Comparison of ENCODE assay signal across 3 cellular contexts in the genomic region with DNA sequence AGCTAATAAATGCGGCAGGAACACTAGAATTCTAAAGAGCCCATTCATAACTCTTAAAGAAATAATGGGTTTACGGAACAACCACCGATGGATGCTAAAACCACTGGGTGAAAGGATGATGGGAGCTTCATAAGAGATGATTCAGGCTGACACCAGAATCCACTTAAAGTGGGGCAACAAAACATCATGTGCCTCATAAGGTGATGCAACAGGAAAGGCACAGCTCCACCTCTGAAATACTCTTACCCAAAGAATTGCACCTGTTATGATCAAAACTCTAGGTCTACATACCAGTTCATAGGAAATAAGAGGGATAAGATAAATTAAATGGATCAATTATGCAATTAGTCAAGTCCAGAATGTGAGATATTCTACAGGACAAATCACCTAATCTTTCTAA.
TF ChIP-seq lines count a peak whose summit lies in the region.

No MANE protein-coding gene starts in this region.

TF ChIP-seq in HepG2, 621 proteins besides CTCF, POLR2A, EP300 and RAD21:
- TF ChIP-seq FOSL1 (CRISPR knock-in tag; IDR thresholded peaks at IDR 0.05; ENCODE audit: borderline replicate concordance) (no peak), EHMT2 (IDR thresholded peaks at IDR 0.05; ENCODE audit: borderline replicate concordance, low read depth, low read length) (no peak), KLF15 (CRISPR knock-in tag; IDR thresholded peaks at IDR 0.05; ENCODE audit: borderline replicate concordance) (no peak), CEBPB (IDR thresholded peaks at IDR 0.05; ENCODE audit: borderline replicate concordance, low read depth, low read length) (peak; percentile 51; the same call in 1 of the 2 replicates)

TF ChIP-seq in K562, 482 proteins besides CTCF, POLR2A, EP300 and RAD21:
- TF ChIP-seq CEBPG (CRISPR knock-in tag; IDR thresholded peaks at IDR 0.05) (no peak), CEBPG (tag; conservative IDR thresholded peaks at IDR 0.05 in 1 of 2, IDR thresholded peaks at IDR 0.05 in 1 of 2) (peak; percentile 45 to 82; a peak in 2 of 4 replicates), ATF3 (IDR thresholded peaks at IDR 0.05) (peak; percentile 53), ATF3 (CRISPR knock-in tag; conservative IDR thresholded peaks at IDR 0.05) (no peak), TEAD4 (IDR thresholded peaks at IDR 0.05; ENCODE audit: low read length) (no peak), TEAD4 (CRISPR knock-in tag; IDR thresholded peaks at IDR 0.05; ENCODE audit: borderline replicate concordance) (no peak), CEBPB (tag; IDR thresholded peaks at IDR 0.05) (peak; percentile 42)

TF ChIP-seq in SK-N-SH, 30 proteins besides CTCF, POLR2A, EP300 and RAD21:
- TF ChIP-seq FOSL2 (IDR thresholded peaks at IDR 0.05; ENCODE audit: borderline replicate concordance, low read depth): no peak
- no peak for TF ChIP-seq YY1 (IDR thresholded peaks at IDR 0.05; ENCODE audit: low read depth)
- no peak for TF ChIP-seq FOXJ3 (CRISPR knock-in tag; IDR thresholded peaks at IDR 0.05)
- no peak for TF ChIP-seq NRF1 (IDR thresholded peaks at IDR 0.05; ENCODE audit: low read depth, low read length)
- no peak for TF ChIP-seq TAF1 (IDR thresholded peaks at IDR 0.05; ENCODE audit: borderline replicate concordance, low read depth, low read length)
- TF ChIP-seq, protein P1, sequence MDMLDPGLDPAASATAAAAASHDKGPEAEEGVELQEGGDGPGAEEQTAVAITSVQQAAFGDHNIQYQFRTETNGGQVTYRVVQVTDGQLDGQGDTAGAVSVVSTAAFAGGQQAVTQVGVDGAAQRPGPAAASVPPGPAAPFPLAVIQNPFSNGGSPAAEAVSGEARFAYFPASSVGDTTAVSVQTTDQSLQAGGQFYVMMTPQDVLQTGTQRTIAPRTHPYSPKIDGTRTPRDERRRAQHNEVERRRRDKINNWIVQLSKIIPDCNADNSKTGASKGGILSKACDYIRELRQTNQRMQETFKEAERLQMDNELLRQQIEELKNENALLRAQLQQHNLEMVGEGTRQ (IDR thresholded peaks at IDR 0.05; ENCODE audit: borderline replicate concordance, low read depth, low read length): no peak
TF ChIP-seq in SK-N-SH: peak in this region for 0.
